17 cellular contexts compared by ENCODE assay signal in the genomic region with DNA sequence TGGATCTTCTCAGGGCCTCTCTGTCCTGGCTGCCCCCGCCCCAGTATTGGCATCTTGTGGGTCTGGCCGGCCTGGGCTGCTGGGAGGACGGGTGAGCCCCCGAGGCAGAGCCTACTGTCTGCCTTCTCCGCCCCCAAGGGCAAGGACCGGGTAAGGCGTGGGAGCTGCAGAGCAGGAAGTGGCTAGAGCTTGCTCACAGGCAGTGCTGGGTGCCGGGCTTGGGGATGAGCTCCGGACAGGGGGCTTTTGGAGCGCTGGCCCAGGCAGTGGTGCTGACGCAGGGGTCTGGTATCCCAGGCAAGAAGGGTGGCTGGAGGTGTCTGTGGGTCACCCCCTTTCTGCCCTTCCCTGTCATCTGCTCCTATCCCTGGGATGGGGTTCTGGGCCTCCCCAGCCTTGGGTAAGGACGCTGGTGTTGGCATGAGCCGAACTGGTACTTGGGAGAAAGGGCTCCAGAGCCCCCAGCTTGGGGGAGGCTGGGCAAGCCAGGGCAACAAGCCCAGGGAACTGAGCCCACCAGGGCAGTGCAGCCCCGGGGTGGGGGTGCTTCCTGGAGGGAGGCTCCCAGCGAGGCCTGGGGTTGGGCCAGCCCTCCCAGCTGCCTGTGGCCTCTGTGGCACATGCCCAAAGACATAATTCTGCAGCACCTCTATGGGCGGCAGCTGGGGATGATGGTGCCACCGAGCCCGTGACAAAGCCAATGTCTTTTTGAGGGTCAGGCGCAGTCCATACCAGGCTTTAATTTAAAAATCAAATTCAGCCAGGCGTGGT.
DNase-seq lines count a peak whose midpoint lies in the region; ATAC-seq and TF ChIP-seq lines count a peak whose summit lies in the region.
"Had no signal": no experiment of that assay in that cellular context is flagged by ENCODE, and none has a peak within 500 bp of the region (broad histone marks: within the 10 kb centered on the region; RNA-seq: fewer than 3 reads in every experiment).

No MANE protein-coding gene starts in this region.

- no peak overlapping the region for H3K27ac Mint-ChIP-seq in WTC11
- H3K27ac Mint-ChIP-seq: HFFc6 had no signal

- CTCF ChIA-PET in WTC11 (lab: Charles Lee) = no interaction called here

- intact Hi-C loops in sciatic nerve (cut with DNase I) = no loop called here

- H3K27me3 Mint-ChIP-seq in WTC11 (ENCODE audit: low read depth) = no peaks in the 10 kb centered on the region; the same call in 1 of the 2 replicates

- no peak overlapping the region for H3K4me3 Mint-ChIP-seq in WTC11
- H3K4me3 Mint-ChIP-seq: HFFc6 had no signal

- DNase-seq in activated T-cell treated with anti-CD3 and anti-CD28 coated beads, Interleukin-2, amount 50 U/mL, for 1 hour = peak; percentile 11
- DNase-seq in activated T-cell treated with anti-CD3 and anti-CD28 coated beads for 4 hours (no peak), WTC11 (ENCODE audit: low spot score) (peak; percentile 10), islet precursor cell (peak; percentile 52), sciatic nerve (ENCODE audit: low spot score) (peak; percentile 46), OCI-M2 (lab: John Stamatoyannopoulos, UW; ENCODE audit: unreplicated experiment) (no peak), NCI-H146 (lab: John Stamatoyannopoulos, UW) (no peak)
- DNase-seq: activated gamma-delta T cell treated with Interleukin-2 at 50 U/mL for 16 hours; Calu3; central memory CD4-positive, alpha-beta T cell; EL; HFFc6; NCI-H510A; T1000 had no signal

- POLR2A ChIA-PET in WTC11 (lab: Charles Lee) = no interaction called here

- ATAC-seq in WTC11 (no peak), sciatic nerve (no peak), GM21619 (IDR thresholded peaks at IDR 0.05; ENCODE audit: unreplicated experiment) (no peak)
- ATAC-seq: activated CD4-positive, CD25-positive, alpha-beta regulatory T cell treated with anti-CD3 and anti-CD28 coated beads, Interleukin-2, amount 50 U/mL, for 24 hours; left lung had no signal

- TF ChIP-seq CTCF in WTC11 (IDR thresholded peaks at IDR 0.05) = no peak

- peaks cover 16% of the 10 kb centered on the region for H3K4me1 Mint-ChIP-seq in WTC11

- H3K9me3 Mint-ChIP-seq in WTC11 = peaks cover 25% of the 10 kb centered on the region

- peaks cover 11% of the 10 kb centered on the region for H3K36me3 Mint-ChIP-seq in WTC11

TF ChIP-seq in WTC11, 78 proteins besides CTCF, POLR2A, EP300 and RAD21:
- no peak for TF ChIP-seq SOX15 (CRISPR knock-in tag; IDR thresholded peaks at IDR 0.05)
- no peak for TF ChIP-seq FOXP1 (CRISPR knock-in tag; IDR thresholded peaks at IDR 0.05; ENCODE audit: borderline replicate concordance)
- no peak for TF ChIP-seq MXD4 (CRISPR knock-in tag; IDR thresholded peaks at IDR 0.05; ENCODE audit: borderline replicate concordance)
- no peak for TF ChIP-seq GTF2I (CRISPR knock-in tag; conservative IDR thresholded peaks at IDR 0.05)
- TF ChIP-seq HMGA2 (CRISPR knock-in tag; IDR thresholded peaks at IDR 0.05) = no peak

Comparison
In these comparisons a context has a peak if more than half of its experiments do, and no peak if none do; other contexts are left out.
1. DNase-seq: peak in activated T-cell treated with anti-CD3 and anti-CD28 coated beads, Interleukin-2, amount 50 U/mL, for 1 hour (single experiment), WTC11 (single experiment), islet precursor cell (single experiment) and sciatic nerve (single experiment); none in activated T-cell treated with anti-CD3 and anti-CD28 coated beads for 4 hours (single experiment), OCI-M2 (single experiment) and NCI-H146 (single experiment).